1 cellular context compared by ENCODE assay signal in genomic region chr2:47272031-47272864, GRCh38.
TF ChIP-seq lines count a peak whose summit lies in the region.

No MANE protein-coding gene starts in this region.

TF ChIP-seq in GM12878, 131 proteins besides CTCF, POLR2A, EP300 and RAD21 (continued from another document and continues in another):
- TF ChIP-seq ZNF687 (IDR thresholded peaks at IDR 0.05) = peak; percentile 85
- TF ChIP-seq SREBF2 (IDR thresholded peaks at IDR 0.05; ENCODE audit: low read length) = no peak
- TF ChIP-seq SMAD1 (IDR thresholded peaks at IDR 0.05; ENCODE audit: low read depth, partially characterized antibody) = no peak
- TF ChIP-seq SIX5 (IDR thresholded peaks at IDR 0.05; ENCODE audit: low read depth, low read length, severe bottlenecking) = no peak
- no peak for TF ChIP-seq CREB1 (IDR thresholded peaks at IDR 0.05; ENCODE audit: low read depth)
- peak; percentile 50 for TF ChIP-seq MAX (IDR thresholded peaks at IDR 0.05; ENCODE audit: low read depth, low read length)
- peak; percentile 50 for TF ChIP-seq RUNX3 (IDR thresholded peaks at IDR 0.05; ENCODE audit: low read length)
- no peak for TF ChIP-seq BMI1 (IDR thresholded peaks at IDR 0.05; ENCODE audit: borderline replicate concordance)
- no peak for TF ChIP-seq E4F1 (IDR thresholded peaks at IDR 0.05; ENCODE audit: borderline replicate concordance, partially characterized antibody)
- no peak for TF ChIP-seq FOXM1 (IDR thresholded peaks at IDR 0.05; ENCODE audit: low read depth, low read length)
- no peak for TF ChIP-seq HSF1 (IDR thresholded peaks at IDR 0.05; ENCODE audit: low read depth, low read length)
- TF ChIP-seq PBX3 (IDR thresholded peaks at IDR 0.05; ENCODE audit: insufficient replicate concordance, low read depth, low read length) = no peak
- TF ChIP-seq CHD2 (IDR thresholded peaks at IDR 0.05; ENCODE audit: borderline replicate concordance, low read depth, low read length) = no peak
- peak; percentile 46; the same call in 1 of the 2 replicates for TF ChIP-seq ZSCAN29 (IDR thresholded peaks at IDR 0.05)
- no peak for TF ChIP-seq HDAC2 (IDR thresholded peaks at IDR 0.05)
- no peak for TF ChIP-seq BCL11A (IDR thresholded peaks at IDR 0.05; ENCODE audit: low read depth, low read length)
- TF ChIP-seq HCFC1 (IDR thresholded peaks at IDR 0.05; ENCODE audit: low read length) = no peak
- peak; percentile 75; the same call in 1 of the 2 replicates for TF ChIP-seq BACH1 (IDR thresholded peaks at IDR 0.05; ENCODE audit: borderline replicate concordance)
- TF ChIP-seq MYC (IDR thresholded peaks at IDR 0.05; ENCODE audit: insufficient read depth, insufficient read length, insufficient replicate concordance, low read length, severe bottlenecking) = no peak
- TF ChIP-seq PML (IDR thresholded peaks at IDR 0.05; ENCODE audit: low read length) = no peak
- no peak for TF ChIP-seq RCOR1 (conservative IDR thresholded peaks at IDR 0.05; ENCODE audit: low read depth, low read length)
- no peak for TF ChIP-seq ASH2L (IDR thresholded peaks at IDR 0.05; ENCODE audit: borderline replicate concordance, low read depth)
- no peak for TF ChIP-seq MLLT1 (IDR thresholded peaks at IDR 0.05)
- TF ChIP-seq NR2F1 (conservative IDR thresholded peaks at IDR 0.05) = peak; percentile 31; the same call in 1 of the 2 replicates
- TF ChIP-seq SUZ12 (IDR thresholded peaks at IDR 0.05; ENCODE audit: unreplicated experiment) = no peak
- peak; percentile 81 for TF ChIP-seq LARP7 (IDR thresholded peaks at IDR 0.05)
- no peak; the same call in 1 of the 2 replicates for TF ChIP-seq HDGF (IDR thresholded peaks at IDR 0.05)
- TF ChIP-seq ZBTB33 (IDR thresholded peaks at IDR 0.05) = no peak
- no peak for TF ChIP-seq PRDM15 (CRISPR knock-in tag; IDR thresholded peaks at IDR 0.05)
- TF ChIP-seq RELB (IDR thresholded peaks at IDR 0.05; ENCODE audit: low read depth) = no peak
- TF ChIP-seq DPF2 (IDR thresholded peaks at IDR 0.05) = peak; percentile 69
- 0 out of 2 replicates have a peak, but pooled peaks have one; percentile 76 for TF ChIP-seq TCF3 (IDR thresholded peaks at IDR 0.05; ENCODE audit: borderline replicate concordance, insufficient read depth, low read depth, low read length)
- TF ChIP-seq E2F8 (IDR thresholded peaks at IDR 0.05; ENCODE audit: low read depth, partially characterized antibody) = no peak
